ENCODE assay signal across 20 cellular contexts in genomic region chr13:33624740-33625139, GRCh38.
A peak's percentile ranks its signal among the peaks of the same experiment; 100 is the strongest.
DNase-seq lines count a peak whose midpoint lies in the region; ATAC-seq, FAIRE-seq and TF ChIP-seq lines count a peak whose summit lies in the region.
"Had no signal": no experiment of that assay in that cellular context is flagged by ENCODE, and none has a peak within 500 bp of the region (broad histone marks: within the 10 kb centered on the region; RNA-seq: fewer than 3 reads in every experiment).

No MANE protein-coding gene starts in this region.

- no peaks in the 10 kb centered on the region for H3K36me3 Mint-ChIP-seq in activated CD4-positive, alpha-beta T cell treated with anti-CD3 and anti-CD28 coated beads for 36 hours (ENCODE audit: low read depth)

- H3K4me3 ChIP-seq in BLaER1: no peak overlapping the region
- H3K4me3 ChIP-seq in OCI-LY1 (ENCODE audit: low read depth, low read length, poor library complexity, severe bottlenecking): no peak overlapping the region
- no peak overlapping the region for H3K4me3 ChIP-seq in GM12878
- no peak overlapping the region for H3K4me3 ChIP-seq in thyroid gland (replicated peaks in 1 of 3)
- H3K4me3 ChIP-seq: Peyer's patch had no signal

- no peaks in the 10 kb centered on the region for H3K9me2 ChIP-seq in OCI-LY1 (ENCODE audit: low read depth, low read length)

- H3K9ac ChIP-seq in BLaER1 (no peak overlapping the region), OCI-LY1 (ENCODE audit: low read length) (no peak overlapping the region), GM12878 (ENCODE audit: control insufficient read depth, insufficient read depth, low read length) (no peak overlapping the region)

- CTCF ChIA-PET in activated CD4-positive, alpha-beta T cell treated with anti-CD3 and anti-CD28 coated beads for 36 hours (lab: Charles Lee): no interaction called here
- CTCF ChIA-PET in GM12878 (lab: Yijun Ruan, JAX): no interaction called here

- H3K4me2 ChIP-seq in BLaER1 (peak overlapping the region; percentile 11), OCI-LY1 (ENCODE audit: low read length) (no peak overlapping the region; the same call in 1 of the 2 replicates), GM12878 (ENCODE audit: control insufficient read depth, insufficient read depth) (no peak overlapping the region)

- SMC1A ChIA-PET in GM12878 (lab: Charles Lee; ENCODE audit: uncharacterized antibody, unreplicated experiment): interaction anchor here (1.2 kb wide), 1 partner anchor 10 kb away, joined by 3 read pairs; no protein-coding TSS in a partner anchor

- BruUV-seq in GM12878 (replicated peaks; lab: Mats Ljungman, UMichigan): no TSS peak

- TF ChIP-seq CTCF in OCI-LY1 (IDR thresholded peaks at IDR 0.05; ENCODE audit: low read length) (no peak), GM12878 (IDR thresholded peaks at IDR 0.05 in 2 of 3, conservative IDR thresholded peaks at IDR 0.05 in 1 of 3; ENCODE audit: control insufficient read depth in 2 of 3, extremely low read depth in 1 of 3, insufficient read depth in 1 of 3, low read depth in 3 of 3, low read length in 3 of 3) (no peak), thyroid gland (IDR thresholded peaks at IDR 0.05) (no peak)

- peak; percentile 19 for DNase-seq in activated CD4-positive, alpha-beta T cell treated with anti-CD3 and anti-CD28 coated beads for 36 hours
- no peak for DNase-seq in activated CD4-positive, alpha-beta T cell treated with anti-CD3 and anti-CD28 coated beads for 48 hours
- no peak for DNase-seq in GM12878 (ENCODE audit: low read depth, low spot score)
- no peak for DNase-seq in thyroid gland
- no peak for DNase-seq in GM19240 (ENCODE audit: insufficient read length, low spot score)
- DNase-seq: DND-41, KG1, NCI-H1417 treated with DMSO at 0.1 percent for 48 hours, NCI-H2029, NCI-H2171, NCI-H446, NCI-H774, Peyer's patch had no signal

- no peak for TF ChIP-seq EP300 in GM12878 (IDR thresholded peaks at IDR 0.05; ENCODE audit: borderline replicate concordance in 1 of 2, control insufficient read depth in 1 of 2, low read depth in 2 of 2, low read length in 2 of 2)

- POLR2A ChIA-PET in activated CD4-positive, alpha-beta T cell treated with anti-CD3 and anti-CD28 coated beads for 36 hours (lab: Charles Lee): no interaction called here
- POLR2A ChIA-PET in GM12878 (lab: Charles Lee): no interaction called here

- H3K79me2 ChIP-seq in OCI-LY1 (ENCODE audit: insufficient read depth, low read length) (no peaks in the 10 kb centered on the region), GM12878 (ENCODE audit: control insufficient read depth, insufficient read depth, low read length) (no peaks in the 10 kb centered on the region)

- H3K9me3 Mint-ChIP-seq in activated CD4-positive, alpha-beta T cell treated with anti-CD3 and anti-CD28 coated beads for 36 hours (ENCODE audit: low read depth): no peaks in the 10 kb centered on the region

- no peaks in the 10 kb centered on the region for H4K20me1 ChIP-seq in BLaER1
- H4K20me1 ChIP-seq in OCI-LY1 (ENCODE audit: insufficient read depth, low read length): no peaks in the 10 kb centered on the region
- H4K20me1 ChIP-seq in GM12878 (ENCODE audit: control insufficient read depth, insufficient read depth): no peaks in the 10 kb centered on the region

- peaks cover 22% of the 10 kb centered on the region for H3K4me1 Mint-ChIP-seq in activated CD4-positive, alpha-beta T cell treated with anti-CD3 and anti-CD28 coated beads for 36 hours

- no peaks in the 10 kb centered on the region for H3K27me3 Mint-ChIP-seq in activated CD4-positive, alpha-beta T cell treated with anti-CD3 and anti-CD28 coated beads for 36 hours

- ATAC-seq in activated CD4-positive, alpha-beta T cell treated with anti-CD3 and anti-CD28 coated beads for 36 hours: peak; percentile 74
- no peak for ATAC-seq in GM12878
- no peak for ATAC-seq in HG02981 (IDR thresholded peaks at IDR 0.05; ENCODE audit: unreplicated experiment)
- ATAC-seq: Right ventricle myocardium inferior had no signal

- H3K9me3 ChIP-seq in BLaER1 (no peaks in the 10 kb centered on the region), OCI-LY1 (ENCODE audit: low read length) (no peaks in the 10 kb centered on the region), GM12878 (replicated peaks; ENCODE audit: control insufficient read depth, insufficient read depth, low read length) (no peaks in the 10 kb centered on the region), thyroid gland (no peaks in the 10 kb centered on the region)
- H3K9me3 ChIP-seq: Peyer's patch had no signal

- no peak overlapping the region for H3K4me3 Mint-ChIP-seq in activated CD4-positive, alpha-beta T cell treated with anti-CD3 and anti-CD28 coated beads for 36 hours

- H3F3A ChIP-seq in OCI-LY1 (ENCODE audit: insufficient read depth, low read length): no peaks in the 10 kb centered on the region

- in situ Hi-C loops in GM12878 (cut with MboI): no loop called here

- no peak for TF ChIP-seq POLR2A in GM12878 (IDR thresholded peaks at IDR 0.05; ENCODE audit: low read depth, low read length)
- no peak for TF ChIP-seq POLR2A in thyroid gland (IDR thresholded peaks at IDR 0.05)

- TF ChIP-seq RAD21 in GM12878 (IDR thresholded peaks at IDR 0.05; ENCODE audit: insufficient read depth, low read depth, low read length): no peak

- H3K4me1 ChIP-seq in BLaER1: peaks cover 11% of the 10 kb centered on the region
- H3K4me1 ChIP-seq in OCI-LY1 (ENCODE audit: insufficient read depth, low read length, severe bottlenecking): peaks cover 11% of the 10 kb centered on the region
- no peaks in the 10 kb centered on the region for H3K4me1 ChIP-seq in GM12878 (ENCODE audit: control insufficient read depth, insufficient read depth, low read length)
- H3K4me1 ChIP-seq in thyroid gland: no peaks in the 10 kb centered on the region
- H3K4me1 ChIP-seq: Peyer's patch had no signal

- H2AFZ ChIP-seq in OCI-LY1 (ENCODE audit: low read length) (no peak overlapping the region), GM12878 (ENCODE audit: control insufficient read depth, low read depth, low read length) (peak overlapping the region; percentile 12; the same call in 1 of the 2 replicates)

- no peak for FAIRE-seq in GM12878 (lab: Jason Lieb, UNC)
- FAIRE-seq: G401.6, H1 had no signal

- WGBS in GM12878 (ENCODE audit: insufficient coverage, insufficient replicate concordance, low lambda C conversion rate, missing lambda C conversion rate): 0% methylated on average over 1 of the region's 1 CpG
- WGBS in thyroid gland, 2 donors: 58 to 67% methylated on average over 1 of the region's 1 CpG

- 0 out of 2 replicates have a peak overlapping the region, but pooled peaks have one; percentile 11 for H3K27ac ChIP-seq in BLaER1
- peak overlapping the region; percentile 39 for H3K27ac ChIP-seq in OCI-LY1 (ENCODE audit: low read depth, low read length, poor library complexity, severe bottlenecking)
- no peak overlapping the region for H3K27ac ChIP-seq in GM12878 (ENCODE audit: control insufficient read depth, insufficient read depth)
- no peak overlapping the region for H3K27ac ChIP-seq in thyroid gland
- H3K27ac ChIP-seq: 22Rv1, Peyer's patch had no signal

- intact Hi-C loops in activated CD4-positive, alpha-beta T cell treated with anti-CD3 and anti-CD28 coated beads for 36 hours (cut with DNase I, micrococcal nuclease): no loop called here
- intact Hi-C loops in GM12878 (cut with micrococcal nuclease; ENCODE audit: unreplicated experiment) (no loop called here), thyroid gland (cut with DNase I) (no loop called here)

- H3K36me3 ChIP-seq in BLaER1 (no peaks in the 10 kb centered on the region), OCI-LY1 (ENCODE audit: insufficient read depth, low read length) (no peaks in the 10 kb centered on the region), GM12878 (ENCODE audit: control insufficient read depth in 2 of 2, insufficient read depth in 2 of 2, low read length in 1 of 2) (no peaks in the 10 kb centered on the region), thyroid gland (no peaks in the 10 kb centered on the region)
- H3K36me3 ChIP-seq: Peyer's patch had no signal

- H3K27ac Mint-ChIP-seq in activated CD4-positive, alpha-beta T cell treated with anti-CD3 and anti-CD28 coated beads for 36 hours: no peak overlapping the region

- H3K27me3 ChIP-seq in BLaER1 (no peaks in the 10 kb centered on the region), OCI-LY1 (ENCODE audit: insufficient read depth, low read length) (no peaks in the 10 kb centered on the region), GM12878 (replicated peaks in 1 of 2; ENCODE audit: control insufficient read depth in 2 of 2, insufficient read depth in 2 of 2, low read length in 1 of 2) (no peaks in the 10 kb centered on the region), thyroid gland (no peaks in the 10 kb centered on the region)
- H3K27me3 ChIP-seq: Peyer's patch had no signal

- RAD21 ChIA-PET in GM12878 (lab: Charles Lee; ENCODE audit: unreplicated experiment): no interaction called here

TF ChIP-seq in GM12878, 131 proteins besides CTCF, POLR2A, EP300 and RAD21 (continues in another document):
- TF ChIP-seq POU2F2 (IDR thresholded peaks at IDR 0.05; ENCODE audit: borderline replicate concordance, low read depth, low read length): no peak
- no peak for TF ChIP-seq ZNF24 (IDR thresholded peaks at IDR 0.05)
- no peak for TF ChIP-seq TARDBP (IDR thresholded peaks at IDR 0.05; ENCODE audit: borderline replicate concordance)
- no peak for TF ChIP-seq SMC3 (IDR thresholded peaks at IDR 0.05; ENCODE audit: borderline replicate concordance, low read length)
- TF ChIP-seq JUNB (IDR thresholded peaks at IDR 0.05): no peak
- no peak for TF ChIP-seq NFIC (IDR thresholded peaks at IDR 0.05; ENCODE audit: low read depth, low read length)
- no peak for TF ChIP-seq NBN (IDR thresholded peaks at IDR 0.05)
- no peak for TF ChIP-seq SMAD5 (IDR thresholded peaks at IDR 0.05; ENCODE audit: low read depth)
- no peak for TF ChIP-seq ATF2 (IDR thresholded peaks at IDR 0.05; ENCODE audit: low read length)

Comparison
In these comparisons a context has a peak if more than half of its experiments do, and no peak if none do; other contexts are left out.
1. H3K27ac ChIP-seq: peak in BLaER1 (single experiment) and OCI-LY1 (single experiment); none in GM12878 (single experiment) and thyroid gland (0 of 3).